In genomic region chr7:157194948-157195347, GRCh38 we compare ENCODE assay signal across 19 cellular contexts. TPM values are rescaled to one million over a fixed set of nuclear protein-coding genes. Genes with fewer than 3 reads are reported as not detected.
A peak's percentile ranks its signal among the peaks of the same experiment; 100 is the strongest.
DNase-seq lines count a peak whose midpoint lies in the region; ATAC-seq and TF ChIP-seq lines count a peak whose summit lies in the region.
"Had no signal": no experiment of that assay in that cellular context is flagged by ENCODE, and none has a peak within 500 bp of the region (broad histone marks: within the 10 kb centered on the region; RNA-seq: fewer than 3 reads in every experiment).

No MANE protein-coding gene starts in this region.

- no peak overlapping the region for H2BK120ac ChIP-seq in H9 (ENCODE audit: low read depth, low read length, poor library complexity, severe bottlenecking)

- H3K18ac ChIP-seq in H9 (ENCODE audit: insufficient read length, low read depth, low read length) = no peak overlapping the region

- H3K4me1 ChIP-seq in foreskin keratinocyte (peaks cover 11% of the 10 kb centered on the region), H9 (ENCODE audit: insufficient read depth, low read length) (no peaks in the 10 kb centered on the region)
- H3K4me1 ChIP-seq: BLaER1, HAP-1 had no signal

- H3K4me3 Mint-ChIP-seq in CD4-positive, alpha-beta T cell = no peak overlapping the region
- H3K4me3 Mint-ChIP-seq in HFFc6 = no peak overlapping the region
- H3K4me3 Mint-ChIP-seq in activated T-helper 17 cell treated with anti-CD3 and anti-CD28 coated beads, Interleukin-2, amount 50 U/mL, for 72 hours = no peak overlapping the region
- H3K4me3 Mint-ChIP-seq in H9 = no peak overlapping the region
- H3K4me3 Mint-ChIP-seq: CD8-positive, alpha-beta T cell had no signal

- peaks cover 87% of the 10 kb centered on the region for H3K36me3 Mint-ChIP-seq in CD4-positive, alpha-beta T cell (ENCODE audit: low read depth)
- H3K36me3 Mint-ChIP-seq in HFFc6 (ENCODE audit: low read depth) = peaks cover 42% of the 10 kb centered on the region
- peaks cover 94% of the 10 kb centered on the region for H3K36me3 Mint-ChIP-seq in activated T-helper 17 cell treated with anti-CD3 and anti-CD28 coated beads, Interleukin-2, amount 50 U/mL, for 72 hours (ENCODE audit: low read depth)
- peaks cover 34 to 77% (median 68%) of the 10 kb centered on the region in 3 experiments; a peak in 6 of 7 replicates for H3K36me3 Mint-ChIP-seq in H9 (ENCODE audit: insufficient read depth in 1 of 3, low read depth in 3 of 3)

- no peaks in the 10 kb centered on the region for H3K23me2 ChIP-seq in H9 (ENCODE audit: insufficient read length, low read depth, low read length, poor library complexity, severe bottlenecking)

- H3K79me1 ChIP-seq in H9 (ENCODE audit: insufficient read depth, low read depth, low read length, poor library complexity, severe bottlenecking) = peaks cover 3% of the 10 kb centered on the region

- intact Hi-C loops in CD4-positive, alpha-beta T cell (cut with DNase I, micrococcal nuclease) = no loop called here

- no peak overlapping the region for H3K23ac ChIP-seq in H9 (ENCODE audit: insufficient read length, low read depth, low read length)

- no peak overlapping the region for H4K91ac ChIP-seq in H9 (ENCODE audit: insufficient read length, low read depth, low read length)

- H3K4ac ChIP-seq in H9 (ENCODE audit: low read depth, low read length) = no peak overlapping the region

- H2BK5ac ChIP-seq in H9 (ENCODE audit: insufficient read length, low read length) = no peak overlapping the region

- H3K9ac ChIP-seq in H9 (ENCODE audit: extremely low read depth, insufficient read length, low read length) = no peak overlapping the region
- H3K9ac ChIP-seq: BLaER1 had no signal

- no peaks in the 10 kb centered on the region for H3K79me2 ChIP-seq in H9 (ENCODE audit: insufficient read depth, low read length)

- no peak overlapping the region for H2AK5ac ChIP-seq in H9 (ENCODE audit: insufficient read length, low read length)

- H2BK12ac ChIP-seq in H9 (ENCODE audit: insufficient read length, low read depth, low read length) = no peak overlapping the region

- H4K20me1 ChIP-seq in H9 (ENCODE audit: control insufficient read depth, insufficient read depth, insufficient read length) = no peaks in the 10 kb centered on the region

- H3K9me3 Mint-ChIP-seq in CD4-positive, alpha-beta T cell = no peaks in the 10 kb centered on the region
- H3K9me3 Mint-ChIP-seq in HFFc6 = no peaks in the 10 kb centered on the region
- H3K9me3 Mint-ChIP-seq in activated T-helper 17 cell treated with anti-CD3 and anti-CD28 coated beads, Interleukin-2, amount 50 U/mL, for 72 hours = no peaks in the 10 kb centered on the region
- H3K9me3 Mint-ChIP-seq in H9 = no peaks in the 10 kb centered on the region
- H3K9me3 Mint-ChIP-seq: CD8-positive, alpha-beta T cell had no signal

- H3K56ac ChIP-seq in H9 (ENCODE audit: insufficient read length, low read depth, low read length) = no peak overlapping the region

- H3K4me1 Mint-ChIP-seq in CD4-positive, alpha-beta T cell (ENCODE audit: low read depth) = no peaks in the 10 kb centered on the region
- H3K4me1 Mint-ChIP-seq in HFFc6 (ENCODE audit: low read depth) (peaks cover 11% of the 10 kb centered on the region), H9 (no peaks in the 10 kb centered on the region)
- no peaks in the 10 kb centered on the region for H3K4me1 Mint-ChIP-seq in activated T-helper 17 cell treated with anti-CD3 and anti-CD28 coated beads, Interleukin-2, amount 50 U/mL, for 72 hours

- POLR2A ChIA-PET in CD4-positive, alpha-beta T cell (lab: Charles Lee) = interaction anchor here (0.6 kb wide), 2 partner anchors 15 to 31 kb away, joined by 3 read pairs; no protein-coding TSS in a partner anchor

- no peaks in the 10 kb centered on the region for H3K9me3 ChIP-seq in CD4-positive, alpha-beta T cell (ENCODE audit: control insufficient read depth, low read length)
- no peaks in the 10 kb centered on the region for H3K9me3 ChIP-seq in H9 (ENCODE audit: control insufficient read depth, low read depth, low read length)
- H3K9me3 ChIP-seq: BLaER1, HAP-1 had no signal

- no peak overlapping the region for H3T11ph ChIP-seq in H9 (ENCODE audit: low read length)

- H4K5ac ChIP-seq in H9 (ENCODE audit: insufficient read length, low read depth, low read length) = no peak overlapping the region

- DNase-seq in CD4-positive, alpha-beta T cell = no peak
- DNase-seq in HFFc6 = no peak
- DNase-seq in foreskin keratinocyte = peak; percentile 34 to 41
- DNase-seq in H9 = no peak
- no peak for DNase-seq in DMS114 treated with DMSO at 0.1 percent for 48 hours (lab: John Stamatoyannopoulos, UW; ENCODE audit: unreplicated experiment)
- DNase-seq: CD8-positive, alpha-beta T cell; DMS79 treated with DMSO at 0.1 percent for 48 hours; Kasumi-1; NCI-H1105; NCI-H2081 treated with DMSO at 0.1 percent for 48 hours; NCI-H748 treated with DMSO at 0.1 percent for 48 hours; NK-92 treated with Interleukin-12 subunit alpha and Interleukin-12 subunit beta, amount 100 ng/mL, for 24 hours; SHP77 had no signal

- H3K27me3 ChIP-seq in CD4-positive, alpha-beta T cell (ENCODE audit: control insufficient read depth, insufficient read depth, low read length) = no peaks in the 10 kb centered on the region
- H3K27me3 ChIP-seq in foreskin keratinocyte = no peaks in the 10 kb centered on the region
- H3K27me3 ChIP-seq in H9 (ENCODE audit: insufficient read depth, low read length) = no peaks in the 10 kb centered on the region
- H3K27me3 ChIP-seq: BLaER1 had no signal

- no peak for ATAC-seq in CD4-positive, alpha-beta T cell (ENCODE audit: poor library complexity)
- ATAC-seq in activated T-helper 17 cell treated with anti-CD3 and anti-CD28 coated beads, Interleukin-2, amount 50 U/mL, for 72 hours (replicated peaks) = no peak
- ATAC-seq in foreskin keratinocyte = peak; percentile 68
- ATAC-seq in GM18517 (IDR thresholded peaks at IDR 0.05; ENCODE audit: unreplicated experiment) = no peak
- no peak for ATAC-seq in GM19397 (IDR thresholded peaks at IDR 0.05; ENCODE audit: unreplicated experiment)
- ATAC-seq: CD8-positive, alpha-beta T cell; SK-N-SH treated with all-trans-retinoic acid at 6 μM for 48 hours had no signal

- no peak for TF ChIP-seq CTCF in CD4-positive, alpha-beta T cell (IDR thresholded peaks at IDR 0.05)
- TF ChIP-seq CTCF in HFFc6 (IDR thresholded peaks at IDR 0.05) = no peak
- TF ChIP-seq CTCF in foreskin keratinocyte (conservative IDR thresholded peaks at IDR 0.05) = no peak
- TF ChIP-seq CTCF in H9 (conservative IDR thresholded peaks at IDR 0.05) = no peak

- no CpG with 5 or more reads among the region's 3 CpGs for WGBS in H9 (ENCODE audit: extremely low coverage, insufficient read length, low lambda C conversion rate)

- no peak overlapping the region for H2BK15ac ChIP-seq in H9 (ENCODE audit: low read depth, low read length)

- peak overlapping the region; percentile 27 for H3K27ac Mint-ChIP-seq in CD4-positive, alpha-beta T cell
- H3K27ac Mint-ChIP-seq in HFFc6 (peak overlapping the region; percentile 2; the same call in 1 of the 2 replicates), H9 (no peak overlapping the region)
- peak overlapping the region; percentile 40 for H3K27ac Mint-ChIP-seq in activated T-helper 17 cell treated with anti-CD3 and anti-CD28 coated beads, Interleukin-2, amount 50 U/mL, for 72 hours

- H2AFZ ChIP-seq in H9 (ENCODE audit: low read length) = no peak overlapping the region

- H3K4me2 ChIP-seq in H9 (ENCODE audit: insufficient read depth, insufficient read length, low read length) = no peak overlapping the region
- H3K4me2 ChIP-seq: BLaER1 had no signal

- no peak overlapping the region for H2BK20ac ChIP-seq in H9 (ENCODE audit: low read depth, low read length, poor library complexity, severe bottlenecking)

- H3K14ac ChIP-seq in H9 (ENCODE audit: insufficient read depth, low read length) = no peak overlapping the region

- H4K8ac ChIP-seq in H9 (replicated peaks; ENCODE audit: insufficient read length, low read depth, low read length) = no peak overlapping the region

- CTCF ChIA-PET in CD4-positive, alpha-beta T cell (lab: Charles Lee) = no interaction called here

- no peak overlapping the region for H3K27ac ChIP-seq in CD4-positive, alpha-beta T cell (ENCODE audit: low read depth, low read length)
- H3K27ac ChIP-seq in foreskin keratinocyte (peak overlapping the region; percentile 42), H9 (ENCODE audit: insufficient read length, low read depth, low read length) (no peak overlapping the region)
- H3K27ac ChIP-seq: BLaER1 had no signal

- no peaks in the 10 kb centered on the region for H3K27me3 Mint-ChIP-seq in CD4-positive, alpha-beta T cell
- H3K27me3 Mint-ChIP-seq in HFFc6 (ENCODE audit: insufficient read depth) (no peaks in the 10 kb centered on the region; the same call in 1 of the 2 replicates), H9 (ENCODE audit: low read depth) (no peaks in the 10 kb centered on the region)
- H3K27me3 Mint-ChIP-seq in activated T-helper 17 cell treated with anti-CD3 and anti-CD28 coated beads, Interleukin-2, amount 50 U/mL, for 72 hours = no peaks in the 10 kb centered on the region

RNA-seq across cellular contexts. Expression of gene UBE3C, which starts 56.2 kb away (rescaled TPM):
- total RNA-seq in CD4-positive, alpha-beta T cell = 10 to 100 TPM; 30.8 to 32.3 TPM
- total RNA-seq in HFFc6 (2021; fragmentation: NEBNext Ultra II Directional; extraction: Animal tissue kit (Norgen Biotek cat#: 25700)) = 10 to 100 TPM; 64.2 to 80.1 (median 73.1) TPM
- total RNA-seq in activated T-helper 17 cell treated with anti-CD3 and anti-CD28 coated beads, Interleukin-2, amount 50 U/mL, for 72 hours = 10 to 100 TPM; 58.8 to 75.9 TPM
- total RNA-seq in foreskin keratinocyte (94.4 and 100 TPM in 2 replicates), H9 (2021) (59.4 and 63.3 TPM in 2 replicates)
- 30.4 and 34.6 TPM in 2 replicates for polyA plus RNA-seq in foreskin keratinocyte

Comparison
In these comparisons a context has a peak if more than half of its experiments do, and no peak if none do; other contexts are left out.
1. DNase-seq: peak in foreskin keratinocyte (2 of 2); none in CD4-positive, alpha-beta T cell (0 of 10), HFFc6 (single experiment), H9 (single experiment) and DMS114 treated with DMSO at 0.1 percent for 48 hours (single experiment).
2. H3K27ac Mint-ChIP-seq: peak in CD4-positive, alpha-beta T cell (single experiment), HFFc6 (single experiment) and activated T-helper 17 cell treated with anti-CD3 and anti-CD28 coated beads, Interleukin-2, amount 50 U/mL, for 72 hours (single experiment); none in H9 (0 of 3).